ENCODE assay signal across 8 cellular contexts in genomic region chr12:124381454-124382207, GRCh38.
DNase-seq lines count a peak whose midpoint lies in the region; ATAC-seq, FAIRE-seq and TF ChIP-seq lines count a peak whose summit lies in the region.

No MANE protein-coding gene starts in this region.

- ATAC-seq in Right ventricle myocardium superior (ENCODE audit: poor library complexity) (peak; percentile 79), GM19467 (IDR thresholded peaks at IDR 0.05; ENCODE audit: unreplicated experiment) (no peak)

- FAIRE-seq in H54 (lab: Jason Lieb, UNC), result no peak

- no peaks in the 10 kb centered on the region for H3K9me3 ChIP-seq in adipocyte (ENCODE audit: control insufficient read depth, low read length)
- H3K9me3 ChIP-seq in WERI-Rb-1 (ENCODE audit: severe bottlenecking), result no peaks in the 10 kb centered on the region

- no peak overlapping the region for H3K27ac ChIP-seq in WERI-Rb-1

- no peak for TF ChIP-seq POLR2A in H54 (IDR thresholded peaks at IDR 0.05; ENCODE audit: low read depth, low read length)

- TF ChIP-seq CTCF in WERI-Rb-1 (IDR thresholded peaks at IDR 0.05; ENCODE audit: low read depth, low read length), result no peak

- H3K36me3 ChIP-seq in adipocyte (ENCODE audit: control insufficient read depth, insufficient read depth, low read length, severe bottlenecking) (peaks cover 64% of the 10 kb centered on the region), WERI-Rb-1 (peaks cover 84% of the 10 kb centered on the region)

- intact Hi-C loops in Right ventricle myocardium superior (cut with DNase I), result loop anchor here (10.0 kb wide), 2 partner anchors 133 to 383 kb away; no protein-coding TSS in a partner anchor

- H3K4me1 ChIP-seq in adipocyte (ENCODE audit: control insufficient read depth, insufficient read depth, low read length), result peaks cover 45% of the 10 kb centered on the region

- H3K27me3 ChIP-seq in adipocyte (replicated peaks; ENCODE audit: control insufficient read depth, insufficient read depth, low read length) (no peaks in the 10 kb centered on the region), WERI-Rb-1 (ENCODE audit: insufficient read depth, low read depth, severe bottlenecking) (no peaks in the 10 kb centered on the region)

- H3K4me3 ChIP-seq in adipocyte (ENCODE audit: low read length) (no peak overlapping the region), WERI-Rb-1 (ENCODE audit: low read depth, low read length) (no peak overlapping the region)

- DNase-seq in EL (peak; percentile 85), adipocyte (ENCODE audit: low read depth) (peak; percentile 34), Right ventricle myocardium superior (peak; percentile 96), putamen (ENCODE audit: low spot score) (peak; percentile 83), WERI-Rb-1 (no peak), RKO (ENCODE audit: low spot score) (no peak), H54 (ENCODE audit: insufficient read length, low spot score) (no peak)

- peak overlapping the region; percentile 55 for H3K9ac ChIP-seq in adipocyte (ENCODE audit: low read length)

Comparison
In these comparisons a context has a peak if more than half of its experiments do, and no peak if none do; other contexts are left out.
1. DNase-seq: peak in EL (single experiment), adipocyte (single experiment), Right ventricle myocardium superior (single experiment) and putamen (single experiment); none in WERI-Rb-1 (single experiment), RKO (single experiment) and H54 (single experiment).